21 cellular contexts compared by ENCODE assay signal in the genomic region with DNA sequence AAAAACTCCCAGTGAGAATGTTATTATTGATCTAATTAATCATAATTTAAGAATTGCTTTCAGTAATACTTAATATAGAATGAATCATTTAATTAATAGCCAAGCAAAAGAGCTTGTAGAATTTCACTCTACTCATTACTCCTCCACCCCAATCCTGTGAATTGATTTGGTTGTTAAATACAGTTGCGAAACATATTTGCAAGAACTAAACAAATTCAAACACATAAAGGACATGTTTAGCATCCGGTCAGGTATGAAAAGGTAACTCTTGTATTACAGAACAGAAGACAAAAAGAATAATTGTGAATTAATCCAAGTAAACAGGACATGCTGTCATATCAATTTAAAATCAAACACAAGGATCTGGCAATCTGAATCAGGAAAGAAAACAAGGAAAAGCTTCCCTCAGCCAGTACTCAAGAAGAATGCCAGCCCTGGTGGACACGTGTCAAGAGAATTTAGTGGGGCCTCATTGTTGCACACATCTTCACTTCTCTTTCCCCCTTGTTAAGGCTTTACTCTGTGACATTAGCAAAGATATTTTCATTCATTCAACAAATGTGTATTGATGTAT.
"Had no signal": no experiment of that assay in that cellular context is flagged by ENCODE, and none has a peak within 500 bp of the region (broad histone marks: within the 10 kb centered on the region; RNA-seq: fewer than 3 reads in every experiment).

No MANE protein-coding gene starts in this region.

- DNase-seq: activated CD4-positive, alpha-beta T cell treated with anti-CD3 and anti-CD28 coated beads for 48 hours; activated CD4-positive, alpha-beta T cell treated with anti-CD3 and anti-CD28 coated beads, Interleukin-2, amount 50 U/mL, for 4 hours; activated CD4-positive, CD25-positive, alpha-beta regulatory T cell treated with anti-CD3 and anti-CD28 coated beads, Interleukin-2, amount 50 U/mL, for 72 hours; activated CD8-positive, alpha-beta memory T cell treated with anti-CD3 and anti-CD28 coated beads, Interleukin-2, amount 50 U/mL, for 48 hours; activated CD8-positive, alpha-beta T cell treated with anti-CD3 and anti-CD28 coated beads, Interleukin-2, amount 10 ng/mL, durations not matched to agents 7 days and 5 days; activated T-cell treated with anti-CD3 and anti-CD28 coated beads, Interleukin-2, amount 50 U/mL, for 1 hour; aorta; central memory CD4-positive, alpha-beta T cell; NCI-H1092; NCI-H1417; NCI-H1930; NCI-H2171; NCI-H2227 treated with DMSO at 0.1 percent for 48 hours; NCI-H446 treated with DMSO at 0.1 percent for 48 hours; NCI-H524 treated with DMSO at 0.1 percent for 48 hours; NCI-H82; SIG-M5; T-helper 17 cell; T-helper 9 cell had no signal

- H3K36me3 Mint-ChIP-seq: WTC11 had no signal

- H3K4me1 Mint-ChIP-seq: activated naive CD4-positive, alpha-beta T cell treated with anti-CD3 and anti-CD28 coated beads, Interleukin-2, amount 50 U/mL, for 24 hours; WTC11 had no signal

- H3K27ac Mint-ChIP-seq: activated CD8-positive, alpha-beta T cell treated with anti-CD3 and anti-CD28 coated beads, Interleukin-2, amount 10 ng/mL, durations not matched to agents 7 days and 5 days; activated naive CD4-positive, alpha-beta T cell treated with anti-CD3 and anti-CD28 coated beads, Interleukin-2, amount 50 U/mL, for 24 hours; T-helper 17 cell; WTC11 had no signal

- H3K9me3 Mint-ChIP-seq: WTC11 had no signal

- H3K27me3 Mint-ChIP-seq: activated naive CD4-positive, alpha-beta T cell treated with anti-CD3 and anti-CD28 coated beads, Interleukin-2, amount 50 U/mL, for 24 hours; T-helper 17 cell had no signal

- H3K4me3 Mint-ChIP-seq: activated CD8-positive, alpha-beta T cell treated with anti-CD3 and anti-CD28 coated beads, Interleukin-2, amount 10 ng/mL, durations not matched to agents 7 days and 5 days; activated naive CD4-positive, alpha-beta T cell treated with anti-CD3 and anti-CD28 coated beads, Interleukin-2, amount 50 U/mL, for 24 hours; T-helper 17 cell; WTC11 had no signal
